Comparison of ENCODE assay signal across 17 cellular contexts in the genomic region with DNA sequence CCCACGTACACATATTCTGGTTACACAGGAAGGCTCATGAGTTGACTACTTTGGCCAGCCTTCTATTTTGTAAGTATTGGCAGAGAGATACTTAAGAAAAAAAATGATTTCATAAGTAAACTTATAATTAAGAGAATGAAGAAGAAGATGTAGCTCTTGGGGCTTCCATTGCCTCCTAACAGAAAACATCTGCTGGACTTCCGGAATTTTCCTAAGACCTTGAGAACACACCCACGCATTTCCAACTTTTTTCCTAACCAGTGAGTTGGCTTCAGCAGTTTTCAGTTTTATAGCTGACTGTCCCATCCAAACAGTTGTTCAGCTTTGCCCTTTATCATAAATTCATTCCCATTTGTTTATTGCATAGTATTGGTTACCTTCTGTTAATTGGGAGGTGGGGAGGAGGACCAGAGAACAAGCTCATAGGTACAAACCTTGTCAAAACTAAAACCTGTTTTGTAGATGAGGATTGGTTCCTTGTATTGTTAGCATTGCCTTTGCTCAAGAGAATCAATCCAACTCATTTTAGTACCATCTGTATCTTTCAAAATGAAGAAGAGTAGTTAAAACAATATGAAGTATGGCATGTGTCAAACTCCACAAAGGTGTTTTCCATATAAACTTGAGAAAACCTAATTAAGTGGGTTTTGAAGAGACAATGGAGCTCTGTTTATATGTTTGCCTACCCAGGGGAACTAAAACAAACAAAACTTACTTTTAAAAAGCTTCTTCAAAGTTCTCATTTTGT.
A peak's percentile ranks its signal among the peaks of the same experiment; 100 is the strongest.
DNase-seq lines count a peak whose midpoint lies in the region; FAIRE-seq and TF ChIP-seq lines count a peak whose summit lies in the region.
"Had no signal": no experiment of that assay in that cellular context is flagged by ENCODE, and none has a peak within 500 bp of the region (broad histone marks: within the 10 kb centered on the region; RNA-seq: fewer than 3 reads in every experiment).

No MANE protein-coding gene starts in this region.

- H3K36me3 ChIP-seq in mucosa of rectum (ENCODE audit: control insufficient read depth in 2 of 2, insufficient read depth in 2 of 2, low read length in 2 of 2): no peaks in the 10 kb centered on the region
- no peaks in the 10 kb centered on the region for H3K36me3 ChIP-seq in thyroid gland
- H3K36me3 ChIP-seq in small intestine (ENCODE audit: control insufficient read depth in 2 of 2, insufficient read depth in 2 of 2, low read length in 2 of 2): no peaks in the 10 kb centered on the region

- H3K4me3 ChIP-seq in mucosa of rectum (ENCODE audit: low read length in 2 of 2): no peak overlapping the region
- H3K4me3 ChIP-seq in thyroid gland (replicated peaks in 1 of 3): no peak overlapping the region
- no peak overlapping the region for H3K4me3 ChIP-seq in small intestine (ENCODE audit: low read depth in 1 of 2, low read length in 2 of 2)

- peaks cover 12% of the 10 kb centered on the region; the same call in 1 of the 2 replicates for H3K36me3 Mint-ChIP-seq in HFFc6 (ENCODE audit: low read depth)
- H3K36me3 Mint-ChIP-seq in endothelial cell (ENCODE audit: low read depth, unreplicated experiment): peaks cover 49% of the 10 kb centered on the region
- H3K36me3 Mint-ChIP-seq: CD8-positive, alpha-beta memory T cell; memory B cell had no signal

- H3K4me3 Mint-ChIP-seq in HFFc6 (peak overlapping the region; percentile 16; the same call in 1 of the 2 replicates), endothelial cell (ENCODE audit: unreplicated experiment) (no peak overlapping the region)
- H3K4me3 Mint-ChIP-seq: activated T-cell treated with anti-CD3 and anti-CD28 coated beads, Interleukin-2, amount 50 U/mL, for 24 hours; CD8-positive, alpha-beta memory T cell; memory B cell; T-helper 17 cell had no signal

- H3K9me3 ChIP-seq in mucosa of rectum (ENCODE audit: control insufficient read depth in 2 of 2, low read length in 2 of 2): no peaks in the 10 kb centered on the region
- H3K9me3 ChIP-seq in thyroid gland: no peaks in the 10 kb centered on the region
- no peaks in the 10 kb centered on the region for H3K9me3 ChIP-seq in small intestine (ENCODE audit: control insufficient read depth, low read depth)

- intact Hi-C loops in thyroid gland (cut with DNase I): no loop called here

- H3K27ac ChIP-seq in mucosa of rectum (ENCODE audit: low read depth in 2 of 2, low read length in 2 of 2): peak overlapping the region; percentile 25 to 30
- H3K27ac ChIP-seq in thyroid gland: peak overlapping the region in 2 of 3 donors; percentile 32 to 78
- peak overlapping the region in 1 of 2 donors; percentile 1 for H3K27ac ChIP-seq in small intestine (ENCODE audit: low read depth in 1 of 2, low read length in 1 of 2)
- H3K27ac ChIP-seq: HL-60, parathyroid adenoma had no signal

- DNase-seq in HFFc6 (peak; percentile 56), endothelial cell (ENCODE audit: low spot score) (no peak), thyroid gland (no peak), small intestine (no peak), NCI-H345 (lab: John Stamatoyannopoulos, UW) (no peak), HK-2 (ENCODE audit: unreplicated experiment) (no peak)
- DNase-seq: activated CD4-positive, alpha-beta T cell treated with anti-CD3 and anti-CD28 coated beads for 48 hours; activated T-cell treated with anti-CD3 and anti-CD28 coated beads, Interleukin-2, amount 50 U/mL, for 24 hours; CD8-positive, alpha-beta memory T cell; GF-D8; NCI-H1436 treated with DMSO at 0.1 percent for 48 hours; NCI-H526; T-helper 17 cell had no signal

- H3K27me3 Mint-ChIP-seq in HFFc6 (ENCODE audit: insufficient read depth) (no peaks in the 10 kb centered on the region), endothelial cell (ENCODE audit: unreplicated experiment) (peaks cover 15% of the 10 kb centered on the region)

- H3K4me1 ChIP-seq in mucosa of rectum (ENCODE audit: control insufficient read depth in 2 of 2, insufficient read depth in 2 of 2, low read length in 2 of 2) (peaks cover 0 to 3% of the 10 kb centered on the region in 2 donors), thyroid gland (peaks cover 48 to 65% of the 10 kb centered on the region in 2 donors), small intestine (ENCODE audit: control insufficient read depth in 2 of 2, insufficient read depth in 1 of 2, low read depth in 1 of 2, low read length in 1 of 2) (no peaks in the 10 kb centered on the region)

- TF ChIP-seq CTCF in HFFc6 (IDR thresholded peaks at IDR 0.05) (no peak), endothelial cell (IDR thresholded peaks at IDR 0.05; ENCODE audit: unreplicated experiment) (no peak), thyroid gland (IDR thresholded peaks at IDR 0.05) (no peak)

- H3K27me3 ChIP-seq in mucosa of rectum (ENCODE audit: control insufficient read depth in 2 of 2, insufficient read depth in 2 of 2, low read length in 2 of 2) (no peaks in the 10 kb centered on the region), thyroid gland (no peaks in the 10 kb centered on the region), small intestine (ENCODE audit: control insufficient read depth in 2 of 2, insufficient read depth in 2 of 2, low read length in 2 of 2) (no peaks in the 10 kb centered on the region)

- FAIRE-seq in small intestine (lab: Jason Lieb, UNC): no peak

- H3K4me1 Mint-ChIP-seq in HFFc6 (ENCODE audit: low read depth): peaks cover 100% of the 10 kb centered on the region
- H3K4me1 Mint-ChIP-seq in endothelial cell (ENCODE audit: unreplicated experiment): peaks cover 76% of the 10 kb centered on the region
- H3K4me1 Mint-ChIP-seq: CD8-positive, alpha-beta memory T cell; memory B cell had no signal

- H3K9ac ChIP-seq in mucosa of rectum (ENCODE audit: low read depth in 1 of 2, low read length in 2 of 2): no peak overlapping the region
- H3K9ac ChIP-seq: parathyroid adenoma had no signal

- peak overlapping the region; percentile 74 for H3K27ac Mint-ChIP-seq in HFFc6
- H3K27ac Mint-ChIP-seq in endothelial cell (ENCODE audit: unreplicated experiment): peak overlapping the region; percentile 72
- H3K27ac Mint-ChIP-seq: activated T-cell treated with anti-CD3 and anti-CD28 coated beads, Interleukin-2, amount 50 U/mL, for 24 hours; CD8-positive, alpha-beta memory T cell; memory B cell; T-helper 17 cell had no signal

- 69 to 74% methylated on average over 3 of the region's 3 CpGs for WGBS in thyroid gland, 2 donors
- 53 to 82% (median 71%) methylated on average over 3 of the region's 3 CpGs for WGBS in small intestine, 3 donors

- no peaks in the 10 kb centered on the region for H3K9me3 Mint-ChIP-seq in HFFc6
- no peaks in the 10 kb centered on the region for H3K9me3 Mint-ChIP-seq in endothelial cell (ENCODE audit: unreplicated experiment)
- H3K9me3 Mint-ChIP-seq: activated T-cell treated with anti-CD3 and anti-CD28 coated beads, Interleukin-2, amount 50 U/mL, for 24 hours; CD8-positive, alpha-beta memory T cell; memory B cell had no signal

- TF ChIP-seq POLR2A in thyroid gland (IDR thresholded peaks at IDR 0.05): no peak
